ENCODE assay signal across 1 cellular context in the genomic region with DNA sequence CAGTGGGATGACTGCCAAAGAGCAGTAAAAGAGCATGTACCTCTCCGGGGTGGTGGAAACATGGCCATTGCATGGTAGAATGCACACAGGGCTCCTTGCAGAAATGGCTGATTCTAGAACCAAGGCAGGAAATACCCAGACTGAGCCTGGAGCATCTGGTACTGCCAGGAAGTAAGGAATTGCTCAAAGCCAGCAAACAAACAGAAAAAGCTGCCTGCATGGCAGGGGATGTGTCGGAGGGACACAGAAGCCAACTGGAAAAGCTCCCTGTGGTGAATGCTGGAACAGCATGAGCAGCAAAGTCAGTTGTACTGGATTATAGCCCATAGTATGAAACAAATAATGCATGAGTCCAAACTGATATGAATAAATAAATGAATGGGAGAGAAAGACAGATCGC.
TF ChIP-seq lines count a peak whose summit lies in the region.

No MANE protein-coding gene starts in this region.

TF ChIP-seq in GM23338, 12 proteins besides CTCF, POLR2A, EP300 and RAD21 (continued from another document):
- TF ChIP-seq, protein P1, sequence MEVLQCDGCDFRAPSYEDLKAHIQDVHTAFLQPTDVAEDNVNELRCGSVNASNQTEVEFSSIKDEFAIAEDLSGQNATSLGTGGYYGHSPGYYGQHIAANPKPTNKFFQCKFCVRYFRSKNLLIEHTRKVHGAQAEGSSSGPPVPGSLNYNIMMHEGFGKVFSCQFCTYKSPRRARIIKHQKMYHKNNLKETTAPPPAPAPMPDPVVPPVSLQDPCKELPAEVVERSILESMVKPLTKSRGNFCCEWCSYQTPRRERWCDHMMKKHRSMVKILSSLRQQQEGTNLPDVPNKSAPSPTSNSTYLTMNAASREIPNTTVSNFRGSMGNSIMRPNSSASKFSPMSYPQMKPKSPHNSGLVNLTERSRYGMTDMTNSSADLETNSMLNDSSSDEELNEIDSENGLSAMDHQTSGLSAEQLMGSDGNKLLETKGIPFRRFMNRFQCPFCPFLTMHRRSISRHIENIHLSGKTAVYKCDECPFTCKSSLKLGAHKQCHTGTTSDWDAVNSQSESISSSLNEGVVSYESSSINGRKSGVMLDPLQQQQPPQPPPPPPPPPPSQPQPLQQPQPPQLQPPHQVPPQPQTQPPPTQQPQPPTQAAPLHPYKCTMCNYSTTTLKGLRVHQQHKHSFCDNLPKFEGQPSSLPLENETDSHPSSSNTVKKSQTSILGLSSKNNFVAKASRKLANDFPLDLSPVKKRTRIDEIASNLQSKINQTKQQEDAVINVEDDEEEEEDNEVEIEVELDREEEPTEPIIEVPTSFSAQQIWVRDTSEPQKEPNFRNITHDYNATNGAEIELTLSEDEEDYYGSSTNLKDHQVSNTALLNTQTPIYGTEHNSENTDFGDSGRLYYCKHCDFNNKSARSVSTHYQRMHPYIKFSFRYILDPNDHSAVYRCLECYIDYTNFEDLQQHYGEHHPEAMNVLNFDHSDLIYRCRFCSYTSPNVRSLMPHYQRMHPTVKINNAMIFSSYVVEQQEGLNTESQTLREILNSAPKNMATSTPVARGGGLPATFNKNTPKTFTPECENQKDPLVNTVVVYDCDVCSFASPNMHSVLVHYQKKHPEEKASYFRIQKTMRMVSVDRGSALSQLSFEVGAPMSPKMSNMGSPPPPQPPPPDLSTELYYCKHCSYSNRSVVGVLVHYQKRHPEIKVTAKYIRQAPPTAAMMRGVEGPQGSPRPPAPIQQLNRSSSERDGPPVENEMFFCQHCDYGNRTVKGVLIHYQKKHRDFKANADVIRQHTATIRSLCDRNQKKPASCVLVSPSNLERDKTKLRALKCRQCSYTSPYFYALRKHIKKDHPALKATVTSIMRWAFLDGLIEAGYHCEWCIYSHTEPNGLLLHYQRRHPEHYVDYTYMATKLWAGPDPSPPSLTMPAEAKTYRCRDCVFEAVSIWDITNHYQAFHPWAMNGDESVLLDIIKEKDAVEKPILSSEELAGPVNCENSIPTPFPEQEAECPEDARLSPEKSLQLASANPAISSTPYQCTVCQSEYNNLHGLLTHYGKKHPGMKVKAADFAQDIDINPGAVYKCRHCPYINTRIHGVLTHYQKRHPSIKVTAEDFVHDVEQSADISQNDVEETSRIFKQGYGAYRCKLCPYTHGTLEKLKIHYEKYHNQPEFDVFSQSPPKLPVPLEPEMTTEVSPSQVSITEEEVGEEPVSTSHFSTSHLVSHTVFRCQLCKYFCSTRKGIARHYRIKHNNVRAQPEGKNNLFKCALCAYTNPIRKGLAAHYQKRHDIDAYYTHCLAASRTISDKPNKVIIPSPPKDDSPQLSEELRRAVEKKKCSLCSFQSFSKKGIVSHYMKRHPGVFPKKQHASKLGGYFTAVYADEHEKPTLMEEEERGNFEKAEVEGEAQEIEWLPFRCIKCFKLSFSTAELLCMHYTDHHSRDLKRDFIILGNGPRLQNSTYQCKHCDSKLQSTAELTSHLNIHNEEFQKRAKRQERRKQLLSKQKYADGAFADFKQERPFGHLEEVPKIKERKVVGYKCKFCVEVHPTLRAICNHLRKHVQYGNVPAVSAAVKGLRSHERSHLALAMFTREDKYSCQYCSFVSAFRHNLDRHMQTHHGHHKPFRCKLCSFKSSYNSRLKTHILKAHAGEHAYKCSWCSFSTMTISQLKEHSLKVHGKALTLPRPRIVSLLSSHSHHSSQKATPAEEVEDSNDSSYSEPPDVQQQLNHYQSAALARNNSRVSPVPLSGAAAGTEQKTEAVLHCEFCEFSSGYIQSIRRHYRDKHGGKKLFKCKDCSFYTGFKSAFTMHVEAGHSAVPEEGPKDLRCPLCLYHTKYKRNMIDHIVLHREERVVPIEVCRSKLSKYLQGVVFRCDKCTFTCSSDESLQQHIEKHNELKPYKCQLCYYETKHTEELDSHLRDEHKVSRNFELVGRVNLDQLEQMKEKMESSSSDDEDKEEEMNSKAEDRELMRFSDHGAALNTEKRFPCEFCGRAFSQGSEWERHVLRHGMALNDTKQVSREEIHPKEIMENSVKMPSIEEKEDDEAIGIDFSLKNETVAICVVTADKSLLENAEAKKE (CRISPR knock-in tag; IDR thresholded peaks at IDR 0.05): no peak
- TF ChIP-seq EZH2phosphoT487 (IDR thresholded peaks at IDR 0.05; ENCODE audit: unreplicated experiment) (no peak), JUNB (IDR thresholded peaks at IDR 0.05; ENCODE audit: unreplicated experiment) (no peak), ZNF331 (CRISPR knock-in tag; IDR thresholded peaks at IDR 0.05; ENCODE audit: low read depth) (no peak), CREB1 (CRISPR knock-in tag; IDR thresholded peaks at IDR 0.05; ENCODE audit: low read depth) (no peak), STAT1 (IDR thresholded peaks at IDR 0.05; ENCODE audit: unreplicated experiment) (no peak)
- TF ChIP-seq, protein P2, sequence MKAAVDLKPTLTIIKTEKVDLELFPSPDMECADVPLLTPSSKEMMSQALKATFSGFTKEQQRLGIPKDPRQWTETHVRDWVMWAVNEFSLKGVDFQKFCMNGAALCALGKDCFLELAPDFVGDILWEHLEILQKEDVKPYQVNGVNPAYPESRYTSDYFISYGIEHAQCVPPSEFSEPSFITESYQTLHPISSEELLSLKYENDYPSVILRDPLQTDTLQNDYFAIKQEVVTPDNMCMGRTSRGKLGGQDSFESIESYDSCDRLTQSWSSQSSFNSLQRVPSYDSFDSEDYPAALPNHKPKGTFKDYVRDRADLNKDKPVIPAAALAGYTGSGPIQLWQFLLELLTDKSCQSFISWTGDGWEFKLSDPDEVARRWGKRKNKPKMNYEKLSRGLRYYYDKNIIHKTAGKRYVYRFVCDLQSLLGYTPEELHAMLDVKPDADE (IDR thresholded peaks at IDR 0.05): no peak
